ENCODE assay signal across 22 cellular contexts in the genomic region with DNA sequence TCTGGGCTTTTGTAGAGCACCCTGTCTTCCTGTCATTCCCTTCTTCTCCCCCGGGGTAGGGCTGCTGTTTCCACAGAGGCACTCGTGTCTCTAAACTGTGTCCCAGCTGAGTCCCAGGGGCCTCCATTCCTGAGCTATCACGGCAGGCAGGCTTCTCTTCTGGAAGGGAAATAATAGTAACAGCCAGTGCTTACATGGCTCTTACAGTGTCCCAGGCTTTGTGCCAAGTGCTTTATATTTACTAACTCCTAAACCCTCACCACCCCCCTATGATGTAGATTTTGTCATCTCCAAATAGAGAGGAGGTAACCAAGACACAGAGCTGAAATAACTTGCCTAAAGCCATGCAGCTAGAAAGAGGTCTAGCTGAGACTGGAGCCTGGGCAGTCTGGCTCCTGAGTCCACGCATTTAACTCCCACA. TPM values are rescaled to one million over a fixed set of nuclear protein-coding genes. Genes with fewer than 3 reads are reported as not detected.
DNase-seq lines count a peak whose midpoint lies in the region; TF ChIP-seq lines count a peak whose summit lies in the region.
"Had no signal": no experiment of that assay in that cellular context is flagged by ENCODE, and none has a peak within 500 bp of the region (broad histone marks: within the 10 kb centered on the region; RNA-seq: fewer than 3 reads in every experiment).

No MANE protein-coding gene starts in this region.

- CTCF ChIA-PET in HEK293 (lab: Yijun Ruan, JAX), result interaction anchor here (1.3 to 1.7 kb wide), 2 partner anchors 17 to 118 kb away, joined by 5 to 6 read pairs; no protein-coding TSS in a partner anchor

- no peak for TF ChIP-seq EP300 in neural cell (conservative IDR thresholded peaks at IDR 0.05; ENCODE audit: poor library complexity, severe bottlenecking)

- DNase-seq in DMS153 (lab: John Stamatoyannopoulos, UW) (peak; percentile 6), cerebellar cortex (ENCODE audit: low spot score) (peak; percentile 43), NCI-H226 (no peak), dermis blood vessel endothelial cell (no peak), NCI-H2107 (lab: John Stamatoyannopoulos, UW) (no peak)
- DNase-seq: activated CD4-positive, alpha-beta T cell treated with anti-CD3 and anti-CD28 coated beads for 4 hours; activated CD8-positive, alpha-beta memory T cell treated with anti-CD3 and anti-CD28 coated beads, Interleukin-2, amount 50 U/mL, for 4 hours; aorta; DND-41; hippocampal formation; kidney glomerular epithelial cell; stimulated activated naive B cell treated with anti-CD40 and anti-IgM and Interleukin-4, amounts not matched to agents 10 μg/mL and 1 μg/mL and 100 μg/mL, for 72 hours; trophoblast cell had no signal

- TF ChIP-seq CTCF in HEK293 (tag by site-specific recombination; IDR thresholded peaks at IDR 0.05) (no peak), neural cell (IDR thresholded peaks at IDR 0.05; ENCODE audit: poor library complexity, severe bottlenecking) (no peak)

- H3K9me3 ChIP-seq in HEK293 (ENCODE audit: control insufficient read depth, insufficient read depth, low read depth, low read length) (no peaks in the 10 kb centered on the region), neural cell (ENCODE audit: low read length) (no peaks in the 10 kb centered on the region)
- H3K9me3 ChIP-seq: esophagus muscularis mucosa had no signal

- H3K9me2 ChIP-seq in neural cell (ENCODE audit: insufficient read depth, low read length), result no peaks in the 10 kb centered on the region

- peaks cover 41% of the 10 kb centered on the region for H3K79me2 ChIP-seq in neural cell (replicated peaks; ENCODE audit: insufficient read depth, low read length)

- H3K4me2 ChIP-seq in neural cell (ENCODE audit: low read length), result peak overlapping the region; percentile 87

- H3K4me3 ChIP-seq in HEK293 (ENCODE audit: low read depth, low read length), result no peak overlapping the region
- H3K4me3 ChIP-seq in neural cell (ENCODE audit: low read length), result peak overlapping the region; percentile 72
- H3K4me3 ChIP-seq: esophagus muscularis mucosa had no signal

- no peak overlapping the region for H2AFZ ChIP-seq in neural cell (ENCODE audit: low read depth, low read length)

- H3K27me3 ChIP-seq in neural cell (ENCODE audit: insufficient read depth, low read depth, low read length), result no peaks in the 10 kb centered on the region

- H3K9ac ChIP-seq in neural cell (ENCODE audit: low read length), result peak overlapping the region; percentile 94

- H3K36me3 ChIP-seq in HEK293 (ENCODE audit: control insufficient read depth in 2 of 2, insufficient read depth in 1 of 2, low read length in 2 of 2) (no peaks in the 10 kb centered on the region), neural cell (ENCODE audit: insufficient read depth, low read length) (peaks cover 5% of the 10 kb centered on the region)
- H3K36me3 ChIP-seq: esophagus muscularis mucosa had no signal

- H3K27ac ChIP-seq in HEK293 (ENCODE audit: extremely low read depth, low read depth, low read length) (no peak overlapping the region), neural cell (ENCODE audit: low read length) (peak overlapping the region; percentile 99)

- POLR2A ChIA-PET in HEK293 (lab: Yijun Ruan, JAX), result interaction anchor here (0.6 to 1.4 kb wide), 3 partner anchors 47 to 178 kb away, joined by 4 to 8 read pairs (median 7); a partner anchor contains a TSS

- no peak for TF ChIP-seq RAD21 in neural cell (conservative IDR thresholded peaks at IDR 0.05)

- H4K20me1 ChIP-seq in neural cell (ENCODE audit: insufficient read depth), result no peaks in the 10 kb centered on the region

- H3K4me1 ChIP-seq in HEK293 (ENCODE audit: control insufficient read depth, insufficient read depth, low read length), result no peaks in the 10 kb centered on the region

- H3F3A ChIP-seq in neural cell (ENCODE audit: insufficient read depth, low read length, poor library complexity, severe bottlenecking), result peaks cover 6% of the 10 kb centered on the region

TF ChIP-seq in HEK293, 187 proteins besides CTCF, POLR2A, EP300 and RAD21 (continues in another document):
- TF ChIP-seq ZNF140 (tag by site-specific recombination; IDR thresholded peaks at IDR 0.05) (no peak), ZNF211 (tag by site-specific recombination; IDR thresholded peaks at IDR 0.05; ENCODE audit: low read depth) (no peak), SETDB1 (IDR thresholded peaks at IDR 0.05; ENCODE audit: insufficient read length, low read length) (no peak), ZNF221 (tag by site-specific recombination; IDR thresholded peaks at IDR 0.05; ENCODE audit: borderline replicate concordance) (no peak), ZIC2 (tag by site-specific recombination; IDR thresholded peaks at IDR 0.05) (peak; percentile 36; the same call in 1 of the 2 replicates), ZNF837 (tag by site-specific recombination; IDR thresholded peaks at IDR 0.05) (no peak)
- TF ChIP-seq, protein P1, sequence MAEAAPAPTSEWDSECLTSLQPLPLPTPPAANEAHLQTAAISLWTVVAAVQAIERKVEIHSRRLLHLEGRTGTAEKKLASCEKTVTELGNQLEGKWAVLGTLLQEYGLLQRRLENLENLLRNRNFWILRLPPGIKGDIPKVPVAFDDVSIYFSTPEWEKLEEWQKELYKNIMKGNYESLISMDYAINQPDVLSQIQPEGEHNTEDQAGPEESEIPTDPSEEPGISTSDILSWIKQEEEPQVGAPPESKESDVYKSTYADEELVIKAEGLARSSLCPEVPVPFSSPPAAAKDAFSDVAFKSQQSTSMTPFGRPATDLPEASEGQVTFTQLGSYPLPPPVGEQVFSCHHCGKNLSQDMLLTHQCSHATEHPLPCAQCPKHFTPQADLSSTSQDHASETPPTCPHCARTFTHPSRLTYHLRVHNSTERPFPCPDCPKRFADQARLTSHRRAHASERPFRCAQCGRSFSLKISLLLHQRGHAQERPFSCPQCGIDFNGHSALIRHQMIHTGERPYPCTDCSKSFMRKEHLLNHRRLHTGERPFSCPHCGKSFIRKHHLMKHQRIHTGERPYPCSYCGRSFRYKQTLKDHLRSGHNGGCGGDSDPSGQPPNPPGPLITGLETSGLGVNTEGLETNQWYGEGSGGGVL (tag by site-specific recombination; IDR thresholded peaks at IDR 0.05), result peak; percentile 38; the same call in 1 of the 2 replicates

TF ChIP-seq in neural cell, 6 proteins besides CTCF, POLR2A, EP300 and RAD21:
- TF ChIP-seq SMC3 (conservative IDR thresholded peaks at IDR 0.05; ENCODE audit: poor library complexity) (no peak), MXI1 (conservative IDR thresholded peaks at IDR 0.05; ENCODE audit: poor library complexity, severe bottlenecking) (no peak), EZH2 (IDR thresholded peaks at IDR 0.05; ENCODE audit: borderline replicate concordance, insufficient read depth, low read length, poor library complexity, severe bottlenecking) (no peak), POLR2AphosphoS5 (IDR thresholded peaks at IDR 0.05) (no peak), TAF1 (IDR thresholded peaks at IDR 0.05; ENCODE audit: low read depth) (no peak)
- TF ChIP-seq, protein P2, sequence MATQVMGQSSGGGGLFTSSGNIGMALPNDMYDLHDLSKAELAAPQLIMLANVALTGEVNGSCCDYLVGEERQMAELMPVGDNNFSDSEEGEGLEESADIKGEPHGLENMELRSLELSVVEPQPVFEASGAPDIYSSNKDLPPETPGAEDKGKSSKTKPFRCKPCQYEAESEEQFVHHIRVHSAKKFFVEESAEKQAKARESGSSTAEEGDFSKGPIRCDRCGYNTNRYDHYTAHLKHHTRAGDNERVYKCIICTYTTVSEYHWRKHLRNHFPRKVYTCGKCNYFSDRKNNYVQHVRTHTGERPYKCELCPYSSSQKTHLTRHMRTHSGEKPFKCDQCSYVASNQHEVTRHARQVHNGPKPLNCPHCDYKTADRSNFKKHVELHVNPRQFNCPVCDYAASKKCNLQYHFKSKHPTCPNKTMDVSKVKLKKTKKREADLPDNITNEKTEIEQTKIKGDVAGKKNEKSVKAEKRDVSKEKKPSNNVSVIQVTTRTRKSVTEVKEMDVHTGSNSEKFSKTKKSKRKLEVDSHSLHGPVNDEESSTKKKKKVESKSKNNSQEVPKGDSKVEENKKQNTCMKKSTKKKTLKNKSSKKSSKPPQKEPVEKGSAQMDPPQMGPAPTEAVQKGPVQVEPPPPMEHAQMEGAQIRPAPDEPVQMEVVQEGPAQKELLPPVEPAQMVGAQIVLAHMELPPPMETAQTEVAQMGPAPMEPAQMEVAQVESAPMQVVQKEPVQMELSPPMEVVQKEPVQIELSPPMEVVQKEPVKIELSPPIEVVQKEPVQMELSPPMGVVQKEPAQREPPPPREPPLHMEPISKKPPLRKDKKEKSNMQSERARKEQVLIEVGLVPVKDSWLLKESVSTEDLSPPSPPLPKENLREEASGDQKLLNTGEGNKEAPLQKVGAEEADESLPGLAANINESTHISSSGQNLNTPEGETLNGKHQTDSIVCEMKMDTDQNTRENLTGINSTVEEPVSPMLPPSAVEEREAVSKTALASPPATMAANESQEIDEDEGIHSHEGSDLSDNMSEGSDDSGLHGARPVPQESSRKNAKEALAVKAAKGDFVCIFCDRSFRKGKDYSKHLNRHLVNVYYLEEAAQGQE (IDR thresholded peaks at IDR 0.05; ENCODE audit: borderline replicate concordance), result no peak

RNA-seq across cellular contexts. Expression of a gene that starts 1.4 kb away (rescaled TPM):
- polyA plus RNA-seq in neural cell, result 89.0 and 137 TPM in 2 replicates
- polyA minus RNA-seq in neural cell, result 117 and 129 TPM in 2 replicates
- not detected in 2 replicates for total RNA-seq in dermis blood vessel endothelial cell
- total RNA-seq: aorta, dermis microvascular lymphatic vessel endothelial cell, M059J, mononuclear cell, osteocyte, SK-MEL-5 had no signal
- polyA plus RNA-seq: BJ had no signal

RNA-seq across cellular contexts. Expression of a gene that starts 3.3 kb away (rescaled TPM):
- 23.5 and 23.6 TPM in 2 replicates for polyA plus RNA-seq in neural cell
- polyA minus RNA-seq in neural cell, result 10.8 and 18.3 TPM in 2 replicates
- total RNA-seq in dermis blood vessel endothelial cell, result not detected in 2 replicates
- total RNA-seq: aorta, dermis microvascular lymphatic vessel endothelial cell, M059J, mononuclear cell, osteocyte, SK-MEL-5 had no signal
- polyA plus RNA-seq: aorta, BJ had no signal

RNA-seq across cellular contexts. Expression of a gene that starts 45.3 kb away (rescaled TPM):
- 119 and 134 TPM in 2 replicates for polyA plus RNA-seq in neural cell
- polyA minus RNA-seq in neural cell, result 61.6 and 66.3 TPM in 2 replicates
- total RNA-seq in dermis blood vessel endothelial cell, result 92.7 and 97.3 TPM in 2 replicates

Comparison
In these comparisons a context has a peak if more than half of its experiments do, and no peak if none do; other contexts are left out.
1. DNase-seq: peak in DMS153 (single experiment) and cerebellar cortex (single experiment); none in NCI-H226 (single experiment), dermis blood vessel endothelial cell (single experiment) and NCI-H2107 (single experiment).